Comparison of ENCODE assay signal across 15 cellular contexts in genomic region chr5:123708074-123708806, GRCh38.
DNase-seq lines count a peak whose midpoint lies in the region; ATAC-seq, FAIRE-seq and TF ChIP-seq lines count a peak whose summit lies in the region.
"Had no signal": no experiment of that assay in that cellular context is flagged by ENCODE, and none has a peak within 500 bp of the region (broad histone marks: within the 10 kb centered on the region; RNA-seq: fewer than 3 reads in every experiment).

No MANE protein-coding gene starts in this region.

- ATAC-seq in HCT116 (no peak), HG03025 (IDR thresholded peaks at IDR 0.05; ENCODE audit: low FRiP score, unreplicated experiment) (no peak)
- no peak for ATAC-seq in naive thymus-derived CD4-positive, alpha-beta T cell
- ATAC-seq: psoas muscle had no signal

- H3K4me1 ChIP-seq in A673 (ENCODE audit: insufficient read depth, low read length, poor library complexity, severe bottlenecking) (peaks cover 8% of the 10 kb centered on the region), HCT116 (ENCODE audit: control insufficient read depth in 1 of 2, insufficient read depth in 2 of 2, low read length in 2 of 2) (peaks cover 0 to 6% of the 10 kb centered on the region in 2 experiments; a peak in 1 of 4 replicates), kidney (ENCODE audit: control insufficient read depth in 1 of 2, insufficient read depth in 1 of 2, low read depth in 1 of 2, low read length in 2 of 2) (no peaks in the 10 kb centered on the region)
- no peaks in the 10 kb centered on the region for H3K4me1 ChIP-seq in naive thymus-derived CD4-positive, alpha-beta T cell (ENCODE audit: control insufficient read depth in 2 of 2, insufficient read depth in 2 of 2, low read length in 2 of 2)
- H3K4me1 ChIP-seq: BLaER1, psoas muscle had no signal

- RAD21 ChIA-PET in HCT116 (lab: Charles Lee; ENCODE audit: low non-redundant PET in 1 of 2, low total read pairs in 2 of 2, uncharacterized antibody in 2 of 2, unreplicated experiment in 2 of 2): no interaction called here

- intact Hi-C loops in A673 (cut with micrococcal nuclease; ENCODE audit: unreplicated experiment) (no loop called here), HCT116 (cut with micrococcal nuclease) (no loop called here), kidney (cut with DNase I) (no loop called here)
- intact Hi-C loops in naive thymus-derived CD4-positive, alpha-beta T cell (cut with micrococcal nuclease): no loop called here

- no peaks in the 10 kb centered on the region for H3K79me2 ChIP-seq in HCT116 (ENCODE audit: insufficient read depth, low read length)

- H3K36me3 ChIP-seq in A673 (ENCODE audit: insufficient read depth, low read length, poor library complexity, severe bottlenecking) (no peaks in the 10 kb centered on the region), HCT116 (ENCODE audit: control insufficient read depth in 1 of 2, insufficient read depth in 2 of 2, low read length in 2 of 2) (no peaks in the 10 kb centered on the region), kidney (ENCODE audit: control insufficient read depth in 1 of 2, insufficient read depth in 2 of 2, low read length in 2 of 2) (no peaks in the 10 kb centered on the region)
- no peaks in the 10 kb centered on the region for H3K36me3 ChIP-seq in naive thymus-derived CD4-positive, alpha-beta T cell (ENCODE audit: control insufficient read depth in 2 of 3, insufficient read depth in 3 of 3, low read length in 3 of 3)
- H3K36me3 ChIP-seq: BLaER1, cardiac muscle cell, WERI-Rb-1 had no signal

- H3K27me3 ChIP-seq in A673 (replicated peaks; ENCODE audit: insufficient read depth, low read depth, low read length, poor library complexity) (no peaks in the 10 kb centered on the region), HCT116 (ENCODE audit: insufficient read depth, low read length) (no peaks in the 10 kb centered on the region)
- H3K27me3 ChIP-seq in naive thymus-derived CD4-positive, alpha-beta T cell (ENCODE audit: control insufficient read depth in 2 of 2, insufficient read depth in 2 of 2, low read length in 2 of 2): no peaks in the 10 kb centered on the region
- H3K27me3 ChIP-seq: BLaER1, cardiac muscle cell had no signal

- BruUV-seq in A673 (replicated peaks; lab: Mats Ljungman, UMichigan) (no TSS peak), HCT116 (replicated peaks; lab: Mats Ljungman, UMichigan) (no TSS peak)

- POLR2A ChIA-PET in A673 (lab: Charles Lee; ENCODE audit: low non-redundant PET): no interaction called here
- POLR2A ChIA-PET in HCT116 (lab: Charles Lee): no interaction called here
- POLR2A ChIA-PET in naive thymus-derived CD4-positive, alpha-beta T cell (lab: Charles Lee): no interaction called here

- DNase-seq in A673 (ENCODE audit: low spot score) (peak; percentile 33), HCT116 (ENCODE audit: low read depth, low spot score) (no peak), amniotic epithelial cell (ENCODE audit: low read depth) (peak; percentile 46), foreskin melanocyte (peak; percentile 94), medulla oblongata (ENCODE audit: extremely low spot score) (no peak), kidney (no peak)
- no peak for DNase-seq in naive thymus-derived CD4-positive, alpha-beta T cell
- DNase-seq: activated CD8-positive, alpha-beta memory T cell treated with anti-CD3 and anti-CD28 coated beads, Interleukin-2, amount 50 U/mL, for 48 hours; NCI-H2081; psoas muscle; WERI-Rb-1 had no signal

- H3K9me3 ChIP-seq in A673 (ENCODE audit: low read depth, low read length, poor library complexity, severe bottlenecking) (no peaks in the 10 kb centered on the region), HCT116 (ENCODE audit: control insufficient read depth in 1 of 2, insufficient read depth in 1 of 2, low read depth in 1 of 2, low read length in 2 of 2) (no peaks in the 10 kb centered on the region), kidney (ENCODE audit: control insufficient read depth in 1 of 2, low read length in 2 of 2) (no peaks in the 10 kb centered on the region)
- H3K9me3 ChIP-seq in naive thymus-derived CD4-positive, alpha-beta T cell (ENCODE audit: control insufficient read depth in 2 of 3, low read length in 3 of 3): no peaks in the 10 kb centered on the region
- H3K9me3 ChIP-seq: BLaER1 had no signal

- no peak overlapping the region for H3K4me2 ChIP-seq in HCT116 (ENCODE audit: low read length)
- H3K4me2 ChIP-seq: BLaER1 had no signal

- no peak for FAIRE-seq in kidney (lab: Jason Lieb, UNC)

- no peaks in the 10 kb centered on the region for H3K9me2 ChIP-seq in HCT116 (ENCODE audit: insufficient read depth)

- H3K27ac Mint-ChIP-seq in naive thymus-derived CD4-positive, alpha-beta T cell: no peak overlapping the region

- TF ChIP-seq RAD21 in HCT116 (IDR thresholded peaks at IDR 0.05; ENCODE audit: low read depth): no peak

- H4K20me1 ChIP-seq in HCT116 (ENCODE audit: insufficient read depth): no peaks in the 10 kb centered on the region
- H4K20me1 ChIP-seq: BLaER1 had no signal

- no peak for TF ChIP-seq CTCF in A673 (conservative IDR thresholded peaks at IDR 0.05; ENCODE audit: low read depth, low read length)
- TF ChIP-seq CTCF in HCT116 (IDR thresholded peaks at IDR 0.05 in 2 of 3, conservative IDR thresholded peaks at IDR 0.05 in 1 of 3; ENCODE audit: borderline replicate concordance in 1 of 3, insufficient read depth in 1 of 3, low read depth in 2 of 3, low read length in 2 of 3): no peak
- no peak for TF ChIP-seq CTCF in kidney (IDR thresholded peaks at IDR 0.05; ENCODE audit: borderline replicate concordance, extremely low read depth, insufficient read depth)

- H3K27ac ChIP-seq in A673 (ENCODE audit: low read depth, low read length, poor library complexity, severe bottlenecking) (no peak overlapping the region), HCT116 (ENCODE audit: low read depth, low read length) (no peak overlapping the region), kidney (ENCODE audit: low read depth in 2 of 2, low read length in 2 of 2) (no peak overlapping the region)
- H3K27ac ChIP-seq in naive thymus-derived CD4-positive, alpha-beta T cell (ENCODE audit: low read depth, low read length): no peak overlapping the region
- H3K27ac ChIP-seq: BLaER1, cardiac muscle cell, psoas muscle, WERI-Rb-1 had no signal

- H3K4me3 Mint-ChIP-seq in naive thymus-derived CD4-positive, alpha-beta T cell: no peak overlapping the region

- H3K4me3 ChIP-seq in A673 (ENCODE audit: low read depth, low read length, poor library complexity, severe bottlenecking) (no peak overlapping the region), HCT116 (replicated peaks in 1 of 2; ENCODE audit: low read depth in 1 of 2, low read length in 2 of 2) (no peak overlapping the region), kidney (ENCODE audit: low read length in 2 of 2) (no peak overlapping the region)
- H3K4me3 ChIP-seq in naive thymus-derived CD4-positive, alpha-beta T cell (ENCODE audit: low read length): no peak overlapping the region
- H3K4me3 ChIP-seq: BLaER1, cardiac muscle cell, lung, psoas muscle had no signal

- no peaks in the 10 kb centered on the region for H3K4me1 Mint-ChIP-seq in naive thymus-derived CD4-positive, alpha-beta T cell

- peaks cover 0 to 17% (median 8%) of the 10 kb centered on the region in 11 donors for H3K9me3 Mint-ChIP-seq in naive thymus-derived CD4-positive, alpha-beta T cell

- no peaks in the 10 kb centered on the region for H3K36me3 Mint-ChIP-seq in naive thymus-derived CD4-positive, alpha-beta T cell

- no peak for TF ChIP-seq POLR2A in HCT116 (IDR thresholded peaks at IDR 0.05; ENCODE audit: borderline replicate concordance, extremely low read depth, insufficient read depth, insufficient read length)

- CTCF ChIA-PET in A673 (lab: Charles Lee) (no interaction called here), HCT116 (lab: Charles Lee) (no interaction called here)
- CTCF ChIA-PET in naive thymus-derived CD4-positive, alpha-beta T cell (lab: Charles Lee): no interaction called here

- peak overlapping the region; percentile 2 for H2AFZ ChIP-seq in HCT116 (ENCODE audit: low read depth, low read length, poor library complexity, severe bottlenecking)

- H3K9ac ChIP-seq in HCT116 (ENCODE audit: low read length) (no peak overlapping the region), kidney (ENCODE audit: low read length in 2 of 2) (no peak overlapping the region)
- H3K9ac ChIP-seq: BLaER1 had no signal

- no peaks in the 10 kb centered on the region for H3K27me3 Mint-ChIP-seq in naive thymus-derived CD4-positive, alpha-beta T cell

TF ChIP-seq in HCT116, 20 proteins besides CTCF, POLR2A, EP300 and RAD21:
- TF ChIP-seq CBX3 (IDR thresholded peaks at IDR 0.05; ENCODE audit: low read depth) (no peak), EZH2 (IDR thresholded peaks at IDR 0.05) (no peak), EZH2phosphoT487 (IDR thresholded peaks at IDR 0.05; ENCODE audit: borderline replicate concordance) (no peak), FOSL1 (IDR thresholded peaks at IDR 0.05; ENCODE audit: low read depth) (no peak), EGR1 (IDR thresholded peaks at IDR 0.05; ENCODE audit: low read depth) (no peak), POLR2AphosphoS5 (IDR thresholded peaks at IDR 0.05; ENCODE audit: low read depth, low read length) (no peak), ZNF274 (IDR thresholded peaks at IDR 0.05; ENCODE audit: low read depth, low read length) (no peak), ZFX (IDR thresholded peaks at IDR 0.05) (no peak), YY1 (IDR thresholded peaks at IDR 0.05; ENCODE audit: extremely low read depth, insufficient replicate concordance, low read depth, low read length) (no peak), SRF (IDR thresholded peaks at IDR 0.05; ENCODE audit: low read depth) (no peak), ELF1 (IDR thresholded peaks at IDR 0.05; ENCODE audit: borderline replicate concordance, low read depth) (no peak), SIN3A (IDR thresholded peaks at IDR 0.05; ENCODE audit: low read depth) (no peak), ATF3 (IDR thresholded peaks at IDR 0.05) (no peak), JUND (IDR thresholded peaks at IDR 0.05) (no peak), CEBPB (IDR thresholded peaks at IDR 0.05; ENCODE audit: low read depth) (no peak)
- TF ChIP-seq, protein P1, sequence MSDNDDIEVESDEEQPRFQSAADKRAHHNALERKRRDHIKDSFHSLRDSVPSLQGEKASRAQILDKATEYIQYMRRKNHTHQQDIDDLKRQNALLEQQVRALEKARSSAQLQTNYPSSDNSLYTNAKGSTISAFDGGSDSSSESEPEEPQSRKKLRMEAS (IDR thresholded peaks at IDR 0.05): no peak

Comparison
In these comparisons a context has a peak if more than half of its experiments do, and no peak if none do; other contexts are left out.
1. DNase-seq: peak in A673 (single experiment), amniotic epithelial cell (single experiment) and foreskin melanocyte (single experiment); none in HCT116 (single experiment), naive thymus-derived CD4-positive, alpha-beta T cell (0 of 9), medulla oblongata (single experiment) and kidney (single experiment).